ENCODE assay signal across 28 cellular contexts in the genomic region with DNA sequence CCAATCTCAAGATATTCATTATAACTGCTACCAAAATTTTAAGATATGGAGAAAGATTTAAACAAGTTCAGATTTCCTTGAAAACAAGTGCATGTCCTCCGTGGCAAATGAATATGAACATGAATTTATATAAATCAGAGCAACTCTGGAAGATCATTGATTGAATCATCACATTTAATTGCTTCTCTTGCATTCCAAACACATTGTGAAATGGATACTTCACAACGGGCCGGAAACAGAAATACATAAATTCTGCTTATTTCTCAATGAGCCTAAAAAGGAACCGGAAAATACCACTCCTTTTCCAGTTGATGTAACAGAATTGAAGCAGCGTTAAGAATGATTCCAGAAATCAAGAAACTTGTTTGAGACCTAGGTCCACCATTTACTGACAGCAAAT.
DNase-seq lines count a peak whose midpoint lies in the region; ATAC-seq and TF ChIP-seq lines count a peak whose summit lies in the region.
"Had no signal": no experiment of that assay in that cellular context is flagged by ENCODE, and none has a peak within 500 bp of the region (broad histone marks: within the 10 kb centered on the region; RNA-seq: fewer than 3 reads in every experiment).

No MANE protein-coding gene starts in this region.

- ATAC-seq in RWPE2 (ENCODE audit: low read depth) (no peak), GM18870 (IDR thresholded peaks at IDR 0.05; ENCODE audit: unreplicated experiment) (no peak), gastroesophageal sphincter (no peak)
- ATAC-seq: naive thymus-derived CD8-positive, alpha-beta T cell; right lobe of liver had no signal

- no CpG with 5 or more reads among the region's 5 CpGs for WGBS in mesendoderm (ENCODE audit: extremely low coverage, insufficient coverage, low lambda C conversion rate)
- 80 to 90% (median 89%) methylated on average over 5 of the region's 5 CpGs for WGBS in ovary, 3 donors
- WGBS in gastroesophageal sphincter (ENCODE audit: low coverage in 1 of 2), 2 donors = 84 to 98% methylated on average over 5 of the region's 5 CpGs

- no peak for TF ChIP-seq POLR2A in ovary (IDR thresholded peaks at IDR 0.05)
- no peak for TF ChIP-seq POLR2A in gastroesophageal sphincter (IDR thresholded peaks at IDR 0.05)

- H2AK5ac ChIP-seq in mesendoderm (ENCODE audit: low read length) = no peak overlapping the region

- DNase-seq in CD14-positive monocyte (ENCODE audit: low spot score) (no peak), HL-60 (ENCODE audit: low read depth in 1 of 2, low spot score in 1 of 2) (peak in 1 of 2 experiments; percentile 21), RWPE2 (ENCODE audit: low spot score) (no peak), fibroblast of villous mesenchyme (ENCODE audit: low read depth) (peak; percentile 53), mesendoderm (no peak), ovary (no peak)
- DNase-seq: activated CD4-positive, alpha-beta T cell treated with anti-CD3 and anti-CD28 coated beads for 1 hour; activated CD8-positive, alpha-beta memory T cell treated with anti-CD3 and anti-CD28 coated beads for 24 hours; activated naive CD4-positive, alpha-beta T cell treated with Interleukin-2 at 50 U/mL for 16 hours; activated T-cell treated with anti-CD3 and anti-CD28 coated beads, Interleukin-2, amount 50 U/mL, for 24 hours; anterior cingulate cortex; dorsolateral prefrontal cortex; Karpas-422; naive thymus-derived CD8-positive, alpha-beta T cell; NCI-H1092 treated with DMSO at 0.1 percent for 48 hours; NCI-H1930; NCI-H226; NCI-H748 treated with DMSO at 0.1 percent for 48 hours; right lobe of liver; stimulated activated CD4-positive, alpha-beta T cell treated with anti-CD3 and anti-CD28 coated beads, Interleukin-15, amount 100 ng/mL, for 24 hours; stimulated activated CD8-positive, alpha-beta memory T cell treated with anti-CD3 and anti-CD28 coated beads, Interleukin-4, amount 100 ng/mL, for 48 hours; substantia nigra; SW 1271 had no signal

- H3K36me3 ChIP-seq in RWPE2 (ENCODE audit: low read depth) (peaks cover 7% of the 10 kb centered on the region), mesendoderm (ENCODE audit: control insufficient read depth, insufficient read depth, low read length) (no peaks in the 10 kb centered on the region), ovary (no peaks in the 10 kb centered on the region), gastroesophageal sphincter (peaks cover 0 to 1% of the 10 kb centered on the region in 2 donors)
- H3K36me3 ChIP-seq: right lobe of liver had no signal

- intact Hi-C loops in CD14-positive monocyte (cut with micrococcal nuclease) (no loop called here), ovary (cut with DNase I) (loop anchor here in 1 of 4 donors (5.0 kb wide), 1 partner anchor 37 kb away; no protein-coding TSS in a partner anchor)

- H3K79me2 ChIP-seq in mesendoderm (ENCODE audit: control insufficient read depth, insufficient read depth, low read length) = no peaks in the 10 kb centered on the region
- H3K79me2 ChIP-seq: parathyroid adenoma had no signal

- peaks cover 29% of the 10 kb centered on the region for H3K4me1 ChIP-seq in RWPE2 (ENCODE audit: insufficient read depth, poor library complexity, severe bottlenecking)
- no peaks in the 10 kb centered on the region for H3K4me1 ChIP-seq in mesendoderm (ENCODE audit: control insufficient read depth, low read depth, low read length)
- H3K4me1 ChIP-seq in ovary (ENCODE audit: insufficient read depth) = peaks cover 6% of the 10 kb centered on the region
- H3K4me1 ChIP-seq in gastroesophageal sphincter = peaks cover 0 to 26% (median 5%) of the 10 kb centered on the region in 3 donors
- H3K4me1 ChIP-seq: parathyroid adenoma had no signal

- no peaks in the 10 kb centered on the region for H3K27me3 Mint-ChIP-seq in CD14-positive monocyte (ENCODE audit: low read depth in 3 of 3)
- H3K27me3 Mint-ChIP-seq: activated T-cell treated with anti-CD3 and anti-CD28 coated beads, Interleukin-2, amount 50 U/mL, for 24 hours; naive thymus-derived CD8-positive, alpha-beta T cell had no signal

- H3K4ac ChIP-seq in mesendoderm (ENCODE audit: low read depth, low read length) = no peak overlapping the region

- H3K79me1 ChIP-seq in mesendoderm (ENCODE audit: low read length) = no peaks in the 10 kb centered on the region

- TF ChIP-seq CTCF in CD14-positive monocyte (IDR thresholded peaks at IDR 0.05) (no peak), HL-60 (IDR thresholded peaks at IDR 0.05; ENCODE audit: insufficient read depth, low read length) (no peak), RWPE2 (IDR thresholded peaks at IDR 0.05; ENCODE audit: poor library complexity, severe bottlenecking) (no peak), fibroblast of villous mesenchyme (IDR thresholded peaks at IDR 0.05; ENCODE audit: insufficient read depth, low read depth, low read length) (no peak), ovary (IDR thresholded peaks at IDR 0.05) (no peak), gastroesophageal sphincter (IDR thresholded peaks at IDR 0.05) (no peak)

- H3K4me3 Mint-ChIP-seq in CD14-positive monocyte = peak overlapping the region in 1 of 2 donors; percentile 41
- H3K4me3 Mint-ChIP-seq: activated T-cell treated with anti-CD3 and anti-CD28 coated beads, Interleukin-2, amount 50 U/mL, for 24 hours; mesothelial cell of epicardium; naive thymus-derived CD8-positive, alpha-beta T cell had no signal

- no peak overlapping the region for H2BK120ac ChIP-seq in mesendoderm (ENCODE audit: low read depth, low read length)

- H3K18ac ChIP-seq in mesendoderm (ENCODE audit: low read length) = no peak overlapping the region

- H3K23ac ChIP-seq in mesendoderm (ENCODE audit: low read length) = no peak overlapping the region

- H3K9me3 ChIP-seq in RWPE2 (ENCODE audit: severe bottlenecking) = no peaks in the 10 kb centered on the region
- H3K9me3 ChIP-seq in ovary = peaks cover 0 to 3% of the 10 kb centered on the region in 2 donors
- peaks cover 0 to 6% (median 0%) of the 10 kb centered on the region in 3 donors for H3K9me3 ChIP-seq in gastroesophageal sphincter

- H2BK5ac ChIP-seq in mesendoderm (ENCODE audit: low read length) = no peak overlapping the region

- H3K27ac ChIP-seq in HL-60 (replicated peaks) (peak overlapping the region; percentile 35), RWPE2 (ENCODE audit: poor library complexity, severe bottlenecking) (peak overlapping the region; percentile 94), mesendoderm (ENCODE audit: low read depth, low read length) (no peak overlapping the region), ovary (no peak overlapping the region), gastroesophageal sphincter (no peak overlapping the region)
- H3K27ac ChIP-seq: C4-2B, dorsolateral prefrontal cortex, parathyroid adenoma, right lobe of liver had no signal

- H3K56ac ChIP-seq in mesendoderm (ENCODE audit: low read length) = no peak overlapping the region

- H4K5ac ChIP-seq in mesendoderm (ENCODE audit: low read length) = no peak overlapping the region

- H3K27me3 ChIP-seq in HL-60 (ENCODE audit: insufficient read depth, poor library complexity, severe bottlenecking) (no peaks in the 10 kb centered on the region), RWPE2 (ENCODE audit: insufficient read depth, poor library complexity, severe bottlenecking) (no peaks in the 10 kb centered on the region), mesendoderm (ENCODE audit: insufficient read depth, low read length, poor library complexity) (no peaks in the 10 kb centered on the region), ovary (no peaks in the 10 kb centered on the region), gastroesophageal sphincter (peaks cover 69% of the 10 kb centered on the region)

- no peak overlapping the region for H3K4me3 ChIP-seq in HL-60 (replicated peaks; ENCODE audit: insufficient read depth, low read length)
- no peak overlapping the region for H3K4me3 ChIP-seq in RWPE2 (ENCODE audit: severe bottlenecking)
- H3K4me3 ChIP-seq in fibroblast of villous mesenchyme (ENCODE audit: low read depth, low read length) = no peak overlapping the region
- no peak overlapping the region for H3K4me3 ChIP-seq in mesendoderm (ENCODE audit: low read length)
- no peak overlapping the region for H3K4me3 ChIP-seq in ovary
- no peak overlapping the region for H3K4me3 ChIP-seq in gastroesophageal sphincter
- H3K4me3 ChIP-seq: dorsolateral prefrontal cortex, right lobe of liver had no signal

- H3K9ac ChIP-seq in mesendoderm (ENCODE audit: low read length) = no peak overlapping the region
- H3K9ac ChIP-seq: parathyroid adenoma had no signal

- H3K27ac Mint-ChIP-seq in CD14-positive monocyte = peak overlapping the region; percentile 61 to 92 (median 87)
- H3K27ac Mint-ChIP-seq: activated T-cell treated with anti-CD3 and anti-CD28 coated beads, Interleukin-2, amount 50 U/mL, for 24 hours; mesothelial cell of epicardium had no signal

- no peaks in the 10 kb centered on the region for H3K36me3 Mint-ChIP-seq in CD14-positive monocyte
- H3K36me3 Mint-ChIP-seq: mesothelial cell of epicardium had no signal

- peaks cover 44% of the 10 kb centered on the region for H3K4me1 Mint-ChIP-seq in CD14-positive monocyte

- H2BK15ac ChIP-seq in mesendoderm (replicated peaks; ENCODE audit: low read depth) = no peak overlapping the region

- peaks cover 0 to 3% (median 0%) of the 10 kb centered on the region in 7 donors for H3K9me3 Mint-ChIP-seq in CD14-positive monocyte
- H3K9me3 Mint-ChIP-seq: activated T-cell treated with anti-CD3 and anti-CD28 coated beads, Interleukin-2, amount 50 U/mL, for 24 hours; mesothelial cell of epicardium; naive thymus-derived CD8-positive, alpha-beta T cell had no signal

- H3K4me2 ChIP-seq in mesendoderm (ENCODE audit: low read length) = no peak overlapping the region

- no peak overlapping the region for H4K8ac ChIP-seq in mesendoderm (ENCODE audit: low read depth, low read length)

- no peak for TF ChIP-seq EP300 in ovary (IDR thresholded peaks at IDR 0.05)
- TF ChIP-seq EP300 in gastroesophageal sphincter (IDR thresholded peaks at IDR 0.05) = no peak

Comparison
In these comparisons a context has a peak if more than half of its experiments do, and no peak if none do; other contexts are left out.
1. H3K27ac ChIP-seq: peak in HL-60 (single experiment) and RWPE2 (single experiment); none in mesendoderm (single experiment), ovary (0 of 2) and gastroesophageal sphincter (0 of 4).